1 cellular context compared by ENCODE assay signal in the genomic region with DNA sequence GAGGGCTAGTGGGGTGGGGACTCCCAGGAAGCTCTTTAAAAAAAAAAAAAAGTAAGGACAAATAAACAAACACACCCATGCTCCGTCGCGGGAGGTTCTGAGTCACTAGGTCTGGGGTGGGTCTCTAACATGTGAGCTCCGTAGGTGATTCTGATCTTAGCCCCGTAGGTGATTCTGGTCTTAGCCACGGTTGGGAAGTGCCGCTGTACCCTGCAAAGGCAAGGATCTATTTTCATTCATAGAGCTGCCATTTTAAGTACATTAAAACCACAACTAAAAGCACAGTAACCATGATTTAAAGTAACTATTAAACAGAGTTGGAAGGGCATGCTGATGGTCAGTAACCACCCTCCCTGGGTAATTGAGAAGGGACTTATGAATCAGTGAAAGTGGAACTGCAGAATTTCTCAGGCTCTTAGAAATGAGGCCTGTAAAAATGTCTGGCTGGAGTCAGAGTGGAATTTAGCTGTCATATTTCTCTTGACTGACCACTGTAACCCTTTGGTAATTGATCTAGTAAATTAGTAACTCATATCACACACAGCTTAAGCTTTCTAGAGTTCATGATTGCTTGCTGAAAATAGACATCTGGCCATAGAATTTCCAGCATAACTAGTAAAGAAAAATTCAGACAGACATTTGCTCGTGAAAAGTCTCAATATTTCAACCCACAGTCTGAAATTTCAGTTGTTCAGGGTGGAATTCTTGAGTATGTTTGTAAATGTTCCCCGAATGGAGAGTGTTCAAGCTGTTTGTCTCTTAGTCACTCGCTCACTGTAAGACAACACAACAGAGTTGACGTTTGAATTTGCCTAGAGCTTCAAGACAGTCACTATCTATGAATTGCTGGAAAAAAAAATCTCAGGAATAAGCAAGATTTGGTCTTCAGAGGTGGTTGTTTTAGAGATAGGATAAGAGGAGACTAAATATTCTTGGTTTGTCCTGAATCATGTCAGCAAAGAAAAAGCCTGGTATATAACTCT.
TF ChIP-seq lines count a peak whose summit lies in the region.

No MANE protein-coding gene starts in this region.

TF ChIP-seq in IMR-90, 13 proteins besides CTCF, POLR2A, EP300 and RAD21:
- TF ChIP-seq RCOR1 (IDR thresholded peaks at IDR 0.05; ENCODE audit: insufficient replicate concordance, low read length) (no peak), ELK1 (IDR thresholded peaks at IDR 0.05; ENCODE audit: borderline replicate concordance, low read depth, low read length) (no peak), NFE2L2 (IDR thresholded peaks at IDR 0.05; ENCODE audit: low read depth, low read length) (no peak), SMC3 (IDR thresholded peaks at IDR 0.05; ENCODE audit: low read depth, low read length) (no peak), CHD1 (IDR thresholded peaks at IDR 0.05; ENCODE audit: low read depth, low read length) (no peak), CEBPB (IDR thresholded peaks at IDR 0.05; ENCODE audit: low read depth, low read length) (no peak), BHLHE40 (IDR thresholded peaks at IDR 0.05; ENCODE audit: low read depth, low read length) (no peak), FOS (IDR thresholded peaks at IDR 0.05; ENCODE audit: low read depth, low read length) (no peak), USF2 (IDR thresholded peaks at IDR 0.05; ENCODE audit: low read depth, low read length) (no peak), RFX5 (IDR thresholded peaks at IDR 0.05; ENCODE audit: low read depth, low read length) (no peak), MAFK (IDR thresholded peaks at IDR 0.05; ENCODE audit: low read depth, low read length) (no peak), MAZ (IDR thresholded peaks at IDR 0.05; ENCODE audit: borderline replicate concordance, low read depth, low read length) (no peak), MXI1 (IDR thresholded peaks at IDR 0.05; ENCODE audit: borderline replicate concordance, low read depth, low read length) (no peak)
